ENCODE assay signal across 27 cellular contexts in genomic region chr2:27420996-27421395, GRCh38. TPM values are rescaled to one million over a fixed set of nuclear protein-coding genes. Genes with fewer than 3 reads are reported as not detected.
"Had no signal": no experiment of that assay in that cellular context is flagged by ENCODE, and none has a peak within 500 bp of the region (broad histone marks: within the 10 kb centered on the region; RNA-seq: fewer than 3 reads in every experiment).

No MANE protein-coding gene starts in this region.

- DNase-seq: hypothalamus; islet precursor cell; left ventricle myocardium inferior; mesendoderm; naive B cell; natural killer cell; nephron progenitor cell; occipital lobe; right lobe of liver; stimulated activated CD4-positive, alpha-beta T cell treated with anti-CD3 and anti-CD28 coated beads, Interleukin-1b, Interleukin-23, amount 100 ng/mL, for 48 hours; stimulated activated CD4-positive, alpha-beta T cell treated with anti-CD3 and anti-CD28 coated beads, Interleukin-2, amount 100 ng/mL, for 48 hours; stimulated activated CD4-positive, alpha-beta T cell treated with anti-CD3 and anti-CD28 coated beads, Interleukin-4, amount 100 ng/mL, for 4 hours; stimulated activated CD8-positive, alpha-beta memory T cell treated with anti-CD3 and anti-CD28 coated beads, Interleukin-4, amount 100 ng/mL, for 48 hours; stimulated activated naive CD4-positive, alpha-beta T cell treated with Interleukin-2 at 50 U/mL for 16 hours; stimulated activated naive CD8-positive, alpha-beta T cell treated with anti-CD3 and anti-CD28 coated beads, Interleukin-15, amount 100 ng/mL, for 72 hours; substantia nigra; upper lobe of left lung had no signal

- H3K9me3 ChIP-seq: left ventricle myocardium inferior, neutrophil, right atrium auricular region, right lobe of liver, tibial nerve, upper lobe of left lung, vagina had no signal

- H3K27ac ChIP-seq: left ventricle myocardium inferior, neural progenitor cell, neutrophil, right atrium auricular region, right lobe of liver, tibial nerve, upper lobe of left lung, vagina had no signal

- ATAC-seq: natural killer cell; stimulated activated memory B cell treated with anti-CD40 and anti-IgM and Interleukin-4, amounts not matched to agents 10 μg/mL and 1 μg/mL and 100 μg/mL, for 72 hours; stimulated activated naive CD8-positive, alpha-beta T cell treated with anti-CD3 and anti-CD28 coated beads, Interleukin-15, amount 100 ng/mL, for 72 hours had no signal

- H3K4me1 ChIP-seq: left ventricle myocardium inferior, neural progenitor cell, right atrium auricular region, tibial nerve, upper lobe of left lung, vagina had no signal

- H3K36me3 ChIP-seq: left ventricle myocardium inferior, neural progenitor cell, neutrophil, right atrium auricular region, right lobe of liver, tibial nerve, upper lobe of left lung, vagina had no signal

- H3K27me3 ChIP-seq: neural progenitor cell, neutrophil, right atrium auricular region, right lobe of liver, tibial nerve, upper lobe of left lung, vagina had no signal

- H3K4me3 ChIP-seq: left ventricle myocardium inferior, lung, neural progenitor cell, right atrium auricular region, right lobe of liver, smooth muscle cell, tibial nerve, upper lobe of left lung, vagina had no signal

RNA-seq across cellular contexts. Expression of gene KRTCAP3, which starts 21.2 kb away (rescaled TPM):
- total RNA-seq: occipital lobe, pulmonary artery endothelial cell, skeletal muscle tissue had no signal
